Comparison of ENCODE assay signal across 9 cellular contexts in genomic region chr5:108521011-108521700, GRCh38.
DNase-seq lines count a peak whose midpoint lies in the region; ATAC-seq and TF ChIP-seq lines count a peak whose summit lies in the region.
"Had no signal": no experiment of that assay in that cellular context is flagged by ENCODE, and none has a peak within 500 bp of the region (broad histone marks: within the 10 kb centered on the region; RNA-seq: fewer than 3 reads in every experiment).

No MANE protein-coding gene starts in this region.

- H3K27me3 ChIP-seq in suprapubic skin = no peaks in the 10 kb centered on the region
- no peaks in the 10 kb centered on the region for H3K27me3 ChIP-seq in esophagus muscularis mucosa

- TF ChIP-seq POLR2A in suprapubic skin (IDR thresholded peaks at IDR 0.05) = no peak
- TF ChIP-seq POLR2A in esophagus muscularis mucosa (IDR thresholded peaks at IDR 0.05; ENCODE audit: low read depth) = no peak

- H3K4me3 ChIP-seq in suprapubic skin = no peak overlapping the region
- H3K4me3 ChIP-seq in esophagus muscularis mucosa = no peak overlapping the region

- H3K9me3 ChIP-seq in suprapubic skin (no peaks in the 10 kb centered on the region), esophagus muscularis mucosa (no peaks in the 10 kb centered on the region)

- TF ChIP-seq CTCF in suprapubic skin (IDR thresholded peaks at IDR 0.05) (no peak), esophagus muscularis mucosa (IDR thresholded peaks at IDR 0.05) (no peak)

- intact Hi-C loops in esophagus muscularis mucosa (cut with DNase I) = no loop called here

- H3K27ac ChIP-seq in suprapubic skin (no peak overlapping the region), esophagus muscularis mucosa (replicated peaks in 1 of 4) (no peak overlapping the region)

- H3K4me1 ChIP-seq in suprapubic skin = no peaks in the 10 kb centered on the region
- no peaks in the 10 kb centered on the region for H3K4me1 ChIP-seq in esophagus muscularis mucosa

- peak; percentile 41 for ATAC-seq in GM18508 (IDR thresholded peaks at IDR 0.05; ENCODE audit: insufficient read depth, unreplicated experiment)
- peak; percentile 90 for ATAC-seq in GM21529 (IDR thresholded peaks at IDR 0.05; ENCODE audit: unreplicated experiment)
- peak; percentile 88 for ATAC-seq in HG03159 (IDR thresholded peaks at IDR 0.05; ENCODE audit: unreplicated experiment)
- peak; percentile 61 for ATAC-seq in esophagus mucosa

- TF ChIP-seq EP300 in suprapubic skin (IDR thresholded peaks at IDR 0.05) (no peak), esophagus muscularis mucosa (IDR thresholded peaks at IDR 0.05) (no peak)

- H3K36me3 ChIP-seq in suprapubic skin (no peaks in the 10 kb centered on the region), esophagus muscularis mucosa (no peaks in the 10 kb centered on the region)

- no peak for DNase-seq in H4 (ENCODE audit: low spot score)
- DNase-seq in suprapubic skin (ENCODE audit: low spot score in 2 of 2) = no peak
- no peak for DNase-seq in COLO829 (ENCODE audit: low spot score)
- DNase-seq in esophagus muscularis mucosa (ENCODE audit: extremely low spot score) = no peak
- DNase-seq: activated T-cell treated with anti-CD3 and anti-CD28 coated beads, Interleukin-2, amount 50 U/mL, for 4 hours had no signal

- 25% methylated on average over 7 of the region's 7 CpGs for WGBS in suprapubic skin
- 45% methylated on average over 7 of the region's 7 CpGs for WGBS in esophagus muscularis mucosa
